ENCODE assay signal across 8 cellular contexts in genomic region chr4:145177906-145178538, GRCh38. TPM values are rescaled to one million over a fixed set of nuclear protein-coding genes. Genes with fewer than 3 reads are reported as not detected.
DNase-seq lines count a peak whose midpoint lies in the region; ATAC-seq lines count a peak whose summit lies in the region.

No MANE protein-coding gene starts in this region.

- CTCF ChIA-PET in activated CD4-positive, alpha-beta T cell treated with anti-CD3 and anti-CD28 coated beads, Interleukin-2, amount 10 ng/mL, durations not matched to agents 7 days and 5 days (lab: Charles Lee) = interaction anchor here (0.6 to 1.5 kb wide), 6 partner anchors 11 to 439 kb away, joined by 3 to 6 read pairs (median 4); partner anchors contain the start of genes ABCE1 and ANAPC10

- peaks cover 19 to 25% of the 10 kb centered on the region in 2 donors for H3K4me1 ChIP-seq in duodenal mucosa (ENCODE audit: control insufficient read depth in 1 of 2, insufficient read depth in 2 of 2, low read length in 2 of 2)

- no peaks in the 10 kb centered on the region for H3K9me3 Mint-ChIP-seq in activated CD4-positive, alpha-beta T cell treated with anti-CD3 and anti-CD28 coated beads, Interleukin-2, amount 10 ng/mL, durations not matched to agents 7 days and 5 days
- no peaks in the 10 kb centered on the region for H3K9me3 Mint-ChIP-seq in naive B cell

- no peaks in the 10 kb centered on the region for H3K27me3 ChIP-seq in duodenal mucosa (ENCODE audit: control insufficient read depth in 1 of 2, insufficient read depth in 2 of 2, low read length in 2 of 2)

- POLR2A ChIA-PET in activated CD4-positive, alpha-beta T cell treated with anti-CD3 and anti-CD28 coated beads, Interleukin-2, amount 10 ng/mL, durations not matched to agents 7 days and 5 days (lab: Charles Lee) = interaction anchor here (0.9 to 1.1 kb wide), 2 partner anchors 52 to 75 kb away, joined by 3 read pairs; no protein-coding TSS in a partner anchor

- H3K4me1 Mint-ChIP-seq in activated CD4-positive, alpha-beta T cell treated with anti-CD3 and anti-CD28 coated beads, Interleukin-2, amount 10 ng/mL, durations not matched to agents 7 days and 5 days = peaks cover 44% of the 10 kb centered on the region
- peaks cover 26 to 41% (median 38%) of the 10 kb centered on the region in 3 donors for H3K4me1 Mint-ChIP-seq in naive B cell

- H3K27ac Mint-ChIP-seq in activated CD4-positive, alpha-beta T cell treated with anti-CD3 and anti-CD28 coated beads, Interleukin-2, amount 10 ng/mL, durations not matched to agents 7 days and 5 days = peak overlapping the region; percentile 89
- peak overlapping the region; percentile 95 to 99 (median 98) for H3K27ac Mint-ChIP-seq in naive B cell

- no peak for DNase-seq in activated CD4-positive, alpha-beta T cell treated with anti-CD3 and anti-CD28 coated beads, Interleukin-2, amount 10 ng/mL, durations not matched to agents 7 days and 5 days
- no peak for DNase-seq in activated CD4-positive, alpha-beta T cell treated with anti-CD3 and anti-CD28 coated beads for 4 hours
- DNase-seq in RPMI8226 (peak; percentile 16), naive B cell (peak; percentile 25), GOT3 (lab: John Stamatoyannopoulos, UW) (no peak)
- no peak for DNase-seq in NK-92 treated with Interleukin-12 subunit alpha and Interleukin-12 subunit beta, amount 100 ng/mL, for 24 hours (lab: John Stamatoyannopoulos, UW)

- peaks cover 0 to 9% of the 10 kb centered on the region in 2 donors for H3K36me3 ChIP-seq in duodenal mucosa (ENCODE audit: control insufficient read depth in 1 of 2, insufficient read depth in 2 of 2, low read length in 2 of 2)

- no peaks in the 10 kb centered on the region for H3K9me3 ChIP-seq in duodenal mucosa (ENCODE audit: control insufficient read depth in 1 of 2, low read length in 2 of 2)

- peak overlapping the region; percentile 66 to 85 for H3K4me3 ChIP-seq in duodenal mucosa (ENCODE audit: low read depth in 1 of 2, low read length in 2 of 2)

- ATAC-seq in naive B cell (ENCODE audit: low read depth in 2 of 2) (no peak), HG03439 (IDR thresholded peaks at IDR 0.05; ENCODE audit: unreplicated experiment) (no peak)

- peaks cover 32% of the 10 kb centered on the region for H3K36me3 Mint-ChIP-seq in activated CD4-positive, alpha-beta T cell treated with anti-CD3 and anti-CD28 coated beads, Interleukin-2, amount 10 ng/mL, durations not matched to agents 7 days and 5 days (ENCODE audit: low read depth)
- H3K36me3 Mint-ChIP-seq in naive B cell = peaks cover 0 to 16% of the 10 kb centered on the region in 2 donors

- peak overlapping the region; percentile 55 to 92 for H3K9ac ChIP-seq in duodenal mucosa (ENCODE audit: low read depth in 1 of 2, low read length in 2 of 2)

- peak overlapping the region; percentile 93 for H3K4me3 Mint-ChIP-seq in activated CD4-positive, alpha-beta T cell treated with anti-CD3 and anti-CD28 coated beads, Interleukin-2, amount 10 ng/mL, durations not matched to agents 7 days and 5 days
- peak overlapping the region; percentile 85 to 95 (median 92) for H3K4me3 Mint-ChIP-seq in naive B cell

- no peaks in the 10 kb centered on the region for H3K27me3 Mint-ChIP-seq in activated CD4-positive, alpha-beta T cell treated with anti-CD3 and anti-CD28 coated beads, Interleukin-2, amount 10 ng/mL, durations not matched to agents 7 days and 5 days
- H3K27me3 Mint-ChIP-seq in naive B cell = no peaks in the 10 kb centered on the region

- peak overlapping the region; percentile 69 for H3K27ac ChIP-seq in duodenal mucosa (ENCODE audit: low read depth, low read length)

RNA-seq across cellular contexts. Expression of gene OTUD4, which starts 2.4 kb away (rescaled TPM):
- 10 to 100 TPM; 47.3 to 56.9 TPM for total RNA-seq in activated CD4-positive, alpha-beta T cell treated with anti-CD3 and anti-CD28 coated beads, Interleukin-2, amount 10 ng/mL, durations not matched to agents 7 days and 5 days
- 10 to 100 TPM; 11.9 to 20.1 (median 15.4) TPM for polyA plus RNA-seq in naive B cell (ENCODE audit: low read depth in 6 of 6)

Comparison
In these comparisons a context has a peak if more than half of its experiments do, and no peak if none do; other contexts are left out.
1. DNase-seq: peak in RPMI8226 (single experiment) and naive B cell (single experiment); none in activated CD4-positive, alpha-beta T cell treated with anti-CD3 and anti-CD28 coated beads, Interleukin-2, amount 10 ng/mL, durations not matched to agents 7 days and 5 days (single experiment), activated CD4-positive, alpha-beta T cell treated with anti-CD3 and anti-CD28 coated beads for 4 hours (0 of 2), GOT3 (single experiment) and NK-92 treated with Interleukin-12 subunit alpha and Interleukin-12 subunit beta, amount 100 ng/mL, for 24 hours (single experiment).